ENCODE assay signal across 1 cellular context in genomic region chr19:506404-507285, GRCh38.
TF ChIP-seq lines count a peak whose summit lies in the region.

No MANE protein-coding gene starts in this region.

TF ChIP-seq in HepG2, 621 proteins besides CTCF, POLR2A, EP300 and RAD21 (continued from another document and continues in another):
- TF ChIP-seq ISX (CRISPR knock-in tag; conservative IDR thresholded peaks at IDR 0.05) = no peak
- TF ChIP-seq TSC22D2 (CRISPR knock-in tag; IDR thresholded peaks at IDR 0.05; ENCODE audit: borderline replicate concordance) = no peak
- TF ChIP-seq ZNF33A (CRISPR knock-in tag; IDR thresholded peaks at IDR 0.05; ENCODE audit: borderline replicate concordance) = peak; percentile 49; the same call in 1 of the 2 replicates
- peak; percentile 70; the same call in 1 of the 2 replicates for TF ChIP-seq KDM3A (CRISPR knock-in tag; IDR thresholded peaks at IDR 0.05; ENCODE audit: low read depth)
- peak; percentile 82 for TF ChIP-seq POLR2G (IDR thresholded peaks at IDR 0.05; ENCODE audit: low read depth, low read length)
- TF ChIP-seq SOX6 (IDR thresholded peaks at IDR 0.05) = no peak
- TF ChIP-seq SOX6 (CRISPR knock-in tag; IDR thresholded peaks at IDR 0.05) = no peak
- no peak for TF ChIP-seq DPF2 (CRISPR knock-in tag; IDR thresholded peaks at IDR 0.05; ENCODE audit: borderline replicate concordance, low read depth)
- no peak; the same call in 1 of the 2 replicates for TF ChIP-seq ZFP1 (CRISPR knock-in tag; IDR thresholded peaks at IDR 0.05)
- peak; percentile 66; the same call in 1 of the 2 replicates for TF ChIP-seq ZNF460 (CRISPR knock-in tag; IDR thresholded peaks at IDR 0.05; ENCODE audit: borderline replicate concordance)
- no peak for TF ChIP-seq ZNF382 (CRISPR knock-in tag; IDR thresholded peaks at IDR 0.05; ENCODE audit: borderline replicate concordance)
- TF ChIP-seq HDAC2 (CRISPR knock-in tag; IDR thresholded peaks at IDR 0.05) = peak; percentile 47
- peak; percentile 82 for TF ChIP-seq ETV5 (CRISPR knock-in tag; IDR thresholded peaks at IDR 0.05; ENCODE audit: borderline replicate concordance)
- no peak for TF ChIP-seq ELF1 (CRISPR knock-in tag; IDR thresholded peaks at IDR 0.05)
- no peak for TF ChIP-seq ESRRA (CRISPR knock-in tag; IDR thresholded peaks at IDR 0.05; ENCODE audit: low read depth)
- TF ChIP-seq MTA1 (CRISPR knock-in tag; IDR thresholded peaks at IDR 0.05; ENCODE audit: borderline replicate concordance) = peak; percentile 79
- peak; percentile 49; the same call in 1 of the 2 replicates for TF ChIP-seq ZNF670 (CRISPR knock-in tag; IDR thresholded peaks at IDR 0.05; ENCODE audit: borderline replicate concordance)
- peak; percentile 60 for TF ChIP-seq TEAD3 (CRISPR knock-in tag; optimal IDR thresholded peaks at IDR 0.05; ENCODE audit: borderline replicate concordance)
- no peak for TF ChIP-seq ZBTB40 (IDR thresholded peaks at IDR 0.05)
- peak; percentile 67; the same call in 1 of the 2 replicates for TF ChIP-seq ZBTB40 (CRISPR knock-in tag; IDR thresholded peaks at IDR 0.05)
- TF ChIP-seq AKAP8 (CRISPR knock-in tag; IDR thresholded peaks at IDR 0.05) = 0 out of 2 replicates have a peak, but pooled peaks have one; percentile 12
- no peak for TF ChIP-seq ZBTB21 (CRISPR knock-in tag; IDR thresholded peaks at IDR 0.05)
- TF ChIP-seq DR1 (CRISPR knock-in tag; IDR thresholded peaks at IDR 0.05) = no peak; the same call in 1 of the 2 replicates
- TF ChIP-seq TAF15 (IDR thresholded peaks at IDR 0.05; ENCODE audit: low read depth, low read length, poor library complexity, severe bottlenecking) = no peak
- TF ChIP-seq FOXA3 (CRISPR knock-in tag; IDR thresholded peaks at IDR 0.05) = 0 out of 2 replicates have a peak, but pooled peaks have one; percentile 19
- no peak for TF ChIP-seq NFE2 (CRISPR knock-in tag; IDR thresholded peaks at IDR 0.05)
- TF ChIP-seq TFDP2 (CRISPR knock-in tag; IDR thresholded peaks at IDR 0.05) = peak; percentile 63; the same call in 1 of the 2 replicates
- no peak; the same call in 1 of the 2 replicates for TF ChIP-seq STAT6 (CRISPR knock-in tag; IDR thresholded peaks at IDR 0.05; ENCODE audit: borderline replicate concordance)
- no peak for TF ChIP-seq SCMH1 (CRISPR knock-in tag; IDR thresholded peaks at IDR 0.05; ENCODE audit: borderline replicate concordance)
- no peak for TF ChIP-seq DDIT3 (CRISPR knock-in tag; IDR thresholded peaks at IDR 0.05)
- TF ChIP-seq ZFYVE20 (CRISPR knock-in tag; IDR thresholded peaks at IDR 0.05; ENCODE audit: borderline replicate concordance, low read depth) = no peak
- no peak for TF ChIP-seq ZNF558 (CRISPR knock-in tag; IDR thresholded peaks at IDR 0.05; ENCODE audit: borderline replicate concordance)
- 0 out of 2 replicates have a peak, but pooled peaks have one; percentile 43 for TF ChIP-seq ZNF44 (CRISPR knock-in tag; IDR thresholded peaks at IDR 0.05)
- TF ChIP-seq FOXP4 (CRISPR knock-in tag; IDR thresholded peaks at IDR 0.05) = peak; percentile 53
- TF ChIP-seq ZNF282 (IDR thresholded peaks at IDR 0.05; ENCODE audit: partially characterized antibody) = no peak
- TF ChIP-seq ZNF557 (CRISPR knock-in tag; IDR thresholded peaks at IDR 0.05) = 0 out of 2 replicates have a peak, but pooled peaks have one; percentile 60
- TF ChIP-seq BATF2 (CRISPR knock-in tag; IDR thresholded peaks at IDR 0.05) = no peak
- no peak for TF ChIP-seq LRRFIP1 (CRISPR knock-in tag; conservative IDR thresholded peaks at IDR 0.05)
- no peak; the same call in 1 of the 2 replicates for TF ChIP-seq IRF2 (CRISPR knock-in tag; IDR thresholded peaks at IDR 0.05)
- TF ChIP-seq ZNF569 (CRISPR knock-in tag; IDR thresholded peaks at IDR 0.05; ENCODE audit: borderline replicate concordance) = 0 out of 2 replicates have a peak, but pooled peaks have one; percentile 29
- TF ChIP-seq ZNF431 (CRISPR knock-in tag; IDR thresholded peaks at IDR 0.05; ENCODE audit: borderline replicate concordance, low read depth) = no peak
- no peak; the same call in 1 of the 2 replicates for TF ChIP-seq ZSCAN21 (CRISPR knock-in tag; IDR thresholded peaks at IDR 0.05; ENCODE audit: borderline replicate concordance)
- no peak; the same call in 1 of the 2 replicates for TF ChIP-seq LCORL (IDR thresholded peaks at IDR 0.05)
- TF ChIP-seq LCORL (CRISPR knock-in tag; IDR thresholded peaks at IDR 0.05) = peak; percentile 67; the same call in 1 of the 2 replicates
- no peak for TF ChIP-seq CHD2 (IDR thresholded peaks at IDR 0.05; ENCODE audit: low read depth, low read length)
- 0 out of 2 replicates have a peak, but pooled peaks have one; percentile 45 for TF ChIP-seq ZNF691 (CRISPR knock-in tag; IDR thresholded peaks at IDR 0.05; ENCODE audit: borderline replicate concordance, low read depth)
- TF ChIP-seq ZNF879 (CRISPR knock-in tag; IDR thresholded peaks at IDR 0.05) = no peak
